In genomic region chr6:12010635-12011275, GRCh38 we compare ENCODE assay signal across 8 cellular contexts. TPM values are rescaled to one million over a fixed set of nuclear protein-coding genes. Genes with fewer than 3 reads are reported as not detected.
DNase-seq lines count a peak whose midpoint lies in the region; ATAC-seq and TF ChIP-seq lines count a peak whose summit lies in the region.

No MANE protein-coding gene starts in this region.

- no TSS peak for BruUV-seq in PC-9 (replicated peaks; lab: Mats Ljungman, UMichigan)

- H3K27ac ChIP-seq in PC-9 (peak overlapping the region; percentile 96), liver (ENCODE audit: low read depth in 1 of 2, low read length in 2 of 2) (peak overlapping the region; percentile 100), stomach (peak overlapping the region; percentile 97 to 100 (median 98))

- TF ChIP-seq RAD21 in liver (IDR thresholded peaks at IDR 0.05) = no peak

- H3K27me3 ChIP-seq in PC-9 (ENCODE audit: insufficient read depth, low read depth) = no peaks in the 10 kb centered on the region
- no peaks in the 10 kb centered on the region for H3K27me3 ChIP-seq in liver (ENCODE audit: control insufficient read depth in 4 of 4, insufficient read depth in 4 of 4, low read length in 3 of 4)
- H3K27me3 ChIP-seq in stomach = no peaks in the 10 kb centered on the region

- peaks cover 37% of the 10 kb centered on the region for H3K79me2 ChIP-seq in PC-9 (ENCODE audit: low read depth)

- H3K4me3 ChIP-seq in PC-9 (peak overlapping the region; percentile 87), liver (ENCODE audit: low read depth in 1 of 3, low read length in 3 of 3) (peak overlapping the region; percentile 74 to 99 (median 80)), stomach (peak overlapping the region; percentile 59 to 89 (median 82))

- peaks cover 50% of the 10 kb centered on the region for H3F3A ChIP-seq in PC-9 (ENCODE audit: insufficient read depth, low read depth)

- peak overlapping the region; percentile 90 for H3K4me2 ChIP-seq in PC-9

- H3K9me2 ChIP-seq in PC-9 (ENCODE audit: insufficient read depth) = no peaks in the 10 kb centered on the region

- CTCF ChIA-PET in PC-9 (lab: Charles Lee) = no interaction called here

- no peaks in the 10 kb centered on the region for H4K20me1 ChIP-seq in PC-9 (ENCODE audit: insufficient read depth)

- no peak for TF ChIP-seq EP300 in stomach (IDR thresholded peaks at IDR 0.05)

- H3K36me3 ChIP-seq in PC-9 (ENCODE audit: low read depth) (peaks cover 15% of the 10 kb centered on the region), liver (ENCODE audit: control insufficient read depth in 4 of 4, insufficient read depth in 3 of 4, low read depth in 1 of 4, low read length in 3 of 4) (peaks cover 0 to 8% (median 2%) of the 10 kb centered on the region in 4 donors), stomach (peaks cover 0 to under 1% (median 0%) of the 10 kb centered on the region in 4 donors)

- H3K9me3 ChIP-seq in PC-9 (ENCODE audit: insufficient read depth, low read depth) (peaks cover 12% of the 10 kb centered on the region), liver (ENCODE audit: control insufficient read depth in 4 of 4, low read length in 3 of 4) (no peaks in the 10 kb centered on the region), stomach (no peaks in the 10 kb centered on the region)

- intact Hi-C loops in PC-9 (cut with micrococcal nuclease; ENCODE audit: unreplicated experiment) (loop anchor here (1.0 to 5.0 kb wide), 5 partner anchors 137 to 355 kb away; no protein-coding TSS in a partner anchor), stomach (cut with DNase I; ENCODE audit: low total_unique reads) (no loop called here)

- peak; percentile 45 for ATAC-seq in GM21447 (IDR thresholded peaks at IDR 0.05; ENCODE audit: unreplicated experiment)

- POLR2A ChIA-PET in PC-9 (lab: Charles Lee; ENCODE audit: unreplicated experiment) = interaction anchor here (0.6 to 0.7 kb wide), 2 partner anchors 321 to 1576 kb away, joined by 3 to 14 read pairs; no protein-coding TSS in a partner anchor

- WGBS in liver = 1% methylated on average over 22 of the region's 22 CpGs
- 0 to 1% (median 0%) methylated on average over 20 to 22 of the region's 22 CpGs for WGBS in stomach, 5 donors

- H3K4me1 ChIP-seq in PC-9 (replicated peaks; ENCODE audit: insufficient read depth) = peaks cover 41% of the 10 kb centered on the region
- H3K4me1 ChIP-seq in liver (ENCODE audit: control insufficient read depth in 4 of 4, insufficient read depth in 4 of 4, low read length in 3 of 4) = peaks cover 0 to 29% (median 3%) of the 10 kb centered on the region in 4 donors
- H3K4me1 ChIP-seq in stomach = peaks cover 13 to 43% (median 30%) of the 10 kb centered on the region in 4 donors

- TF ChIP-seq CTCF in PC-9 (conservative IDR thresholded peaks at IDR 0.05) (0 out of 2 replicates have a peak, but pooled peaks have one; percentile 25), liver (IDR thresholded peaks at IDR 0.05; ENCODE audit: low read depth, low read length, missing input control) (no peak), stomach (IDR thresholded peaks at IDR 0.05) (no peak)

- DNase-seq in DMS153 (lab: John Stamatoyannopoulos, UW) = peak; percentile 46
- no peak for DNase-seq in DMS153 treated with DMSO at 0.1 percent for 48 hours (lab: John Stamatoyannopoulos, UW; ENCODE audit: unreplicated experiment)
- DNase-seq in HT-29 (ENCODE audit: low spot score) = peak; percentile 81
- DNase-seq in PC-9 = peak in 1 of 2 experiments; percentile 71
- peak; percentile 74 for DNase-seq in cerebellar cortex (ENCODE audit: low spot score)
- peak; percentile 66 for DNase-seq in stomach

- TF ChIP-seq POLR2A in stomach (IDR thresholded peaks at IDR 0.05) = no peak

- peak overlapping the region; percentile 82 for H2AFZ ChIP-seq in PC-9

- peak overlapping the region; percentile 96 to 100 for H3K9ac ChIP-seq in liver (ENCODE audit: low read depth in 1 of 2, low read length in 2 of 2)

TF ChIP-seq in liver, 16 proteins besides CTCF, POLR2A, EP300 and RAD21:
- TF ChIP-seq FOXA1 (IDR thresholded peaks at IDR 0.05) = no peak
- no peak for TF ChIP-seq YY1 (IDR thresholded peaks at IDR 0.05)
- TF ChIP-seq SP1 (IDR thresholded peaks at IDR 0.05) = no peak
- peak; percentile 29 for TF ChIP-seq REST (IDR thresholded peaks at IDR 0.05)
- TF ChIP-seq FOXA2 (IDR thresholded peaks at IDR 0.05) = no peak
- peak; percentile 34 for TF ChIP-seq MAX (IDR thresholded peaks at IDR 0.05)
- TF ChIP-seq JUND (IDR thresholded peaks at IDR 0.05) = peak in 1 of 2 donors; percentile 13
- peak in 1 of 2 donors; percentile 32 for TF ChIP-seq RXRA (IDR thresholded peaks at IDR 0.05)
- TF ChIP-seq ATF3 (IDR thresholded peaks at IDR 0.05) = no peak
- peak in 1 of 2 donors; percentile 35 for TF ChIP-seq HNF4A (conservative IDR thresholded peaks at IDR 0.05)
- TF ChIP-seq NR2F2 (IDR thresholded peaks at IDR 0.05) = no peak
- no peak for TF ChIP-seq HNF4G (IDR thresholded peaks at IDR 0.05)
- no peak for TF ChIP-seq EGR1 (IDR thresholded peaks at IDR 0.05; ENCODE audit: low read depth in 2 of 2)
- TF ChIP-seq ZBTB33 (IDR thresholded peaks at IDR 0.05) = no peak
- TF ChIP-seq TAF1 (conservative IDR thresholded peaks at IDR 0.05) = peak; percentile 83
- no peak for TF ChIP-seq GABPA (IDR thresholded peaks at IDR 0.05 in 1 of 2, conservative IDR thresholded peaks at IDR 0.05 in 1 of 2)

RNA-seq across cellular contexts. Expression of gene HIVEP1, which starts 1.4 kb away (rescaled TPM):
- total RNA-seq in HT-29 (2014; rRNA removed; shearing (Covaris generic)) = 7.0 and 9.3 TPM in 2 replicates
- total RNA-seq in PC-9 (2021) = 24.2 and 32.6 TPM in 2 replicates
- total RNA-seq in liver = 10 to 100 TPM in 1 of 2 donors, 1 to 10 TPM in 1; 6.0 to 27.2 TPM
- polyA plus RNA-seq in liver = 1 to 10 TPM; 2.7 to 6.3 TPM
- total RNA-seq in stomach = 10 to 100 TPM; 12.9 to 19.6 (median 16.5) TPM
- polyA plus RNA-seq in stomach = 1 to 10 TPM; 2.0 to 3.7 (median 3.5) TPM
